ENCODE assay signal across 9 cellular contexts in the genomic region with DNA sequence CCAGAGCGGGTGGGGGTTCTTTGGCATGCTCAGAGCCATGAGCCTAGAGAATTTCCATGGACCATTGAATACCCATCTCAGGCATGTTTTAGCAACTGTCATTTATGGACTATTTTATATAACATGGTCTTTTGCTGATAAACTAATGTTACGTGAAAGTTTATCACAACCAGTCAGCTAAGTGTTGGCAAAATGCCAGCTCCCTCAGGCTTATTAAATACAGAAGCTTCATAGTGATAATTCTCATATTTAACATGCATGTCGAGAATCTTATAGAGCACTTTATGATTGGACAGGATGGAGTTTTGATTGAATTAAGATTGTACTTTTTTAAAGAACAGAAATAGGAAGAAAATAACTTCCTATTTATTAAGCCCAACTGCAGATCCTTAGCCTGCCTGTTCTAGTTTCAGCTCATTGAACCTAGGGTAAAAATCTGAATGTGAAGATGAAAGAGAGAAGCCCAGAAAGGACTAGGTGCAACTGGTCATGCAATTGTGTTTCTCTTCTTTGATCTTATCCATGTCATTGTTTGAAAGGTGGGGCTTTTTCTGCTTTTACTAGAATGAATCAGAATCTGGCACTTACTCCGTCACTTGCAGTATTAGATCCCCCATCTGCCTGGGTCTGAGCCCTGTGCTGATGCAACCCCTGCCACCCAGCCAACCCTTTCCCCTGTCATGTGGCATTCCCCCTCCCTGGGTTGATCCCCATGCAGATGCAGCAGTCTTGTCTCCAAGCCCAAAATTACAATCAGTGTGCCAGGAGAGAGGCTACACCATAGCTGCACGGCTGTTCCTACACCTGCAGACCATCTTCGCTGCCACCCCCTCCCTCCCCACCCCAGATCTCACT.
A peak's percentile ranks its signal among the peaks of the same experiment; 100 is the strongest.
DNase-seq lines count a peak whose midpoint lies in the region; ATAC-seq and TF ChIP-seq lines count a peak whose summit lies in the region.
"Had no signal": no experiment of that assay in that cellular context is flagged by ENCODE, and none has a peak within 500 bp of the region (broad histone marks: within the 10 kb centered on the region; RNA-seq: fewer than 3 reads in every experiment).

No MANE protein-coding gene starts in this region.

- H3K4me3 ChIP-seq in BE2C (ENCODE audit: low read depth, low read length), result no peak overlapping the region
- no peak overlapping the region for H3K4me3 ChIP-seq in brain microvascular endothelial cell (ENCODE audit: low read depth, low read length)
- H3K4me3 ChIP-seq in tibial artery, result no peak overlapping the region
- H3K4me3 ChIP-seq: cardiac muscle cell had no signal

- no peaks in the 10 kb centered on the region for H3K36me3 ChIP-seq in BE2C
- no peaks in the 10 kb centered on the region for H3K36me3 ChIP-seq in brain microvascular endothelial cell (replicated peaks)
- peaks cover 0 to 9% (median 0%) of the 10 kb centered on the region in 3 donors for H3K36me3 ChIP-seq in tibial artery
- H3K36me3 ChIP-seq: cardiac muscle cell had no signal

- intact Hi-C loops in tibial artery (cut with DNase I; ENCODE audit: low total_unique reads), result no loop called here

- H3K27ac ChIP-seq in brain microvascular endothelial cell (no peak overlapping the region), tibial artery (no peak overlapping the region)
- H3K27ac ChIP-seq: cardiac muscle cell had no signal

- H3K27me3 ChIP-seq in BE2C, result no peaks in the 10 kb centered on the region
- H3K27me3 ChIP-seq in brain microvascular endothelial cell (replicated peaks), result no peaks in the 10 kb centered on the region
- H3K27me3 ChIP-seq in tibial artery, result no peaks in the 10 kb centered on the region
- H3K27me3 ChIP-seq: cardiac muscle cell had no signal

- ATAC-seq in GM18870 (IDR thresholded peaks at IDR 0.05; ENCODE audit: unreplicated experiment), result peak; percentile 88
- peak; percentile 92 for ATAC-seq in HG02870 (IDR thresholded peaks at IDR 0.05; ENCODE audit: unreplicated experiment)

- peak; percentile 63 for DNase-seq in BE2C
- peak; percentile 34 for DNase-seq in OCI-M1 (lab: John Stamatoyannopoulos, UW)
- DNase-seq in medulla oblongata (ENCODE audit: extremely low spot score), result no peak
- DNase-seq in Kasumi-1 (lab: John Stamatoyannopoulos, UW), result no peak
- no peak for DNase-seq in brain microvascular endothelial cell
- no peak for DNase-seq in tibial artery

- in situ Hi-C loops in brain microvascular endothelial cell (cut with HindIII; ENCODE audit: low pct_ligation_motif_present, low sequenced_read_pairs), result no loop called here

- H3K4me1 ChIP-seq in BE2C, result peaks cover 4% of the 10 kb centered on the region; the same call in 1 of the 2 replicates
- no peaks in the 10 kb centered on the region for H3K4me1 ChIP-seq in tibial artery

- H3K9me3 ChIP-seq in BE2C (no peaks in the 10 kb centered on the region), tibial artery (no peaks in the 10 kb centered on the region)

- TF ChIP-seq CTCF in BE2C (IDR thresholded peaks at IDR 0.05; ENCODE audit: low read depth, low read length) (no peak), brain microvascular endothelial cell (IDR thresholded peaks at IDR 0.05; ENCODE audit: low read depth, low read length, missing control alignments) (no peak), tibial artery (IDR thresholded peaks at IDR 0.05) (no peak)

Comparison
In these comparisons a context has a peak if more than half of its experiments do, and no peak if none do; other contexts are left out.
1. DNase-seq: peak in BE2C (single experiment) and OCI-M1 (single experiment); none in medulla oblongata (single experiment), Kasumi-1 (0 of 2), brain microvascular endothelial cell (single experiment) and tibial artery (0 of 2).